In genomic region chr18:74234326-74235171, GRCh38 we compare ENCODE assay signal across 12 cellular contexts.
A peak's percentile ranks its signal among the peaks of the same experiment; 100 is the strongest.
DNase-seq lines count a peak whose midpoint lies in the region; ATAC-seq and TF ChIP-seq lines count a peak whose summit lies in the region.
"Had no signal": no experiment of that assay in that cellular context is flagged by ENCODE, and none has a peak within 500 bp of the region (broad histone marks: within the 10 kb centered on the region; RNA-seq: fewer than 3 reads in every experiment).

No MANE protein-coding gene starts in this region.

- no peaks in the 10 kb centered on the region for H3K9me3 ChIP-seq in HEK293 (ENCODE audit: control insufficient read depth, insufficient read depth, low read depth, low read length)

- in situ Hi-C loops in astrocyte of the spinal cord (cut with HindIII; ENCODE audit: low sequenced_read_pairs), result no loop called here

- DNase-seq in astrocyte of the spinal cord (ENCODE audit: low read depth, low spot score) (peak; percentile 72), iris pigment epithelial cell (ENCODE audit: low read depth) (peak; percentile 98), NCI-H146 (lab: John Stamatoyannopoulos, UW) (no peak), NCI-H69 (lab: John Stamatoyannopoulos, UW) (no peak)
- DNase-seq in stimulated activated naive CD8-positive, alpha-beta T cell treated with anti-CD3 and anti-CD28 coated beads, Interleukin-15, Interleukin-2, amounts not matched to agents 100 U/mL and 50 U/mL, for 24 hours, result no peak
- DNase-seq: central memory CD4-positive, alpha-beta T cell; posterior cingulate gyrus; T1000 had no signal

- TF ChIP-seq CTCF in HEK293 (tag by site-specific recombination; IDR thresholded peaks at IDR 0.05) (no peak), astrocyte of the spinal cord (IDR thresholded peaks at IDR 0.05; ENCODE audit: low read depth, low read length) (no peak)

- POLR2A ChIA-PET in HEK293 (lab: Yijun Ruan, JAX), result no interaction called here

- H3K4me3 ChIP-seq in HEK293 (ENCODE audit: low read depth, low read length), result no peak overlapping the region
- no peak overlapping the region for H3K4me3 ChIP-seq in astrocyte of the spinal cord (ENCODE audit: low read depth, low read length)
- no peak overlapping the region for H3K4me3 ChIP-seq in skin epidermis
- H3K4me3 ChIP-seq: GM23338 had no signal

- H3K27ac ChIP-seq in HEK293 (ENCODE audit: extremely low read depth, low read depth, low read length) (no peak overlapping the region), skin epidermis (peak overlapping the region in 16 of 21 experiments; percentile 4 to 71 (median 44))

- CTCF ChIA-PET in HEK293 (lab: Yijun Ruan, JAX), result interaction anchor here (0.6 kb wide), 1 partner anchor 37 kb away, joined by 3 read pairs; no protein-coding TSS in a partner anchor

- H3K36me3 ChIP-seq in HEK293 (ENCODE audit: control insufficient read depth in 2 of 2, insufficient read depth in 1 of 2, low read length in 2 of 2), result no peaks in the 10 kb centered on the region

- H3K4me1 ChIP-seq in HEK293 (ENCODE audit: control insufficient read depth, insufficient read depth, low read length), result no peaks in the 10 kb centered on the region

- no peak for ATAC-seq in stimulated activated naive CD8-positive, alpha-beta T cell treated with anti-CD3 and anti-CD28 coated beads, Interleukin-15, Interleukin-2, amounts not matched to agents 100 U/mL and 50 U/mL, for 24 hours
- no peak for ATAC-seq in HG03571 (IDR thresholded peaks at IDR 0.05; ENCODE audit: unreplicated experiment)
- ATAC-seq: GM23338 had no signal

TF ChIP-seq in HEK293, 187 proteins besides CTCF, POLR2A, EP300 and RAD21:
- TF ChIP-seq FEZF1 (tag by site-specific recombination; IDR thresholded peaks at IDR 0.05) (peak; percentile 78), SCRT2 (tag by site-specific recombination; IDR thresholded peaks at IDR 0.05) (peak; percentile 75)
- TF ChIP-seq, protein P1, sequence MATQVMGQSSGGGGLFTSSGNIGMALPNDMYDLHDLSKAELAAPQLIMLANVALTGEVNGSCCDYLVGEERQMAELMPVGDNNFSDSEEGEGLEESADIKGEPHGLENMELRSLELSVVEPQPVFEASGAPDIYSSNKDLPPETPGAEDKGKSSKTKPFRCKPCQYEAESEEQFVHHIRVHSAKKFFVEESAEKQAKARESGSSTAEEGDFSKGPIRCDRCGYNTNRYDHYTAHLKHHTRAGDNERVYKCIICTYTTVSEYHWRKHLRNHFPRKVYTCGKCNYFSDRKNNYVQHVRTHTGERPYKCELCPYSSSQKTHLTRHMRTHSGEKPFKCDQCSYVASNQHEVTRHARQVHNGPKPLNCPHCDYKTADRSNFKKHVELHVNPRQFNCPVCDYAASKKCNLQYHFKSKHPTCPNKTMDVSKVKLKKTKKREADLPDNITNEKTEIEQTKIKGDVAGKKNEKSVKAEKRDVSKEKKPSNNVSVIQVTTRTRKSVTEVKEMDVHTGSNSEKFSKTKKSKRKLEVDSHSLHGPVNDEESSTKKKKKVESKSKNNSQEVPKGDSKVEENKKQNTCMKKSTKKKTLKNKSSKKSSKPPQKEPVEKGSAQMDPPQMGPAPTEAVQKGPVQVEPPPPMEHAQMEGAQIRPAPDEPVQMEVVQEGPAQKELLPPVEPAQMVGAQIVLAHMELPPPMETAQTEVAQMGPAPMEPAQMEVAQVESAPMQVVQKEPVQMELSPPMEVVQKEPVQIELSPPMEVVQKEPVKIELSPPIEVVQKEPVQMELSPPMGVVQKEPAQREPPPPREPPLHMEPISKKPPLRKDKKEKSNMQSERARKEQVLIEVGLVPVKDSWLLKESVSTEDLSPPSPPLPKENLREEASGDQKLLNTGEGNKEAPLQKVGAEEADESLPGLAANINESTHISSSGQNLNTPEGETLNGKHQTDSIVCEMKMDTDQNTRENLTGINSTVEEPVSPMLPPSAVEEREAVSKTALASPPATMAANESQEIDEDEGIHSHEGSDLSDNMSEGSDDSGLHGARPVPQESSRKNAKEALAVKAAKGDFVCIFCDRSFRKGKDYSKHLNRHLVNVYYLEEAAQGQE (tag by site-specific recombination; IDR thresholded peaks at IDR 0.05), result no peak

Comparison
In these comparisons a context has a peak if more than half of its experiments do, and no peak if none do; other contexts are left out.
1. DNase-seq: peak in astrocyte of the spinal cord (single experiment) and iris pigment epithelial cell (single experiment); none in stimulated activated naive CD8-positive, alpha-beta T cell treated with anti-CD3 and anti-CD28 coated beads, Interleukin-15, Interleukin-2, amounts not matched to agents 100 U/mL and 50 U/mL, for 24 hours (single experiment), NCI-H146 (single experiment) and NCI-H69 (single experiment).